In the genomic region with DNA sequence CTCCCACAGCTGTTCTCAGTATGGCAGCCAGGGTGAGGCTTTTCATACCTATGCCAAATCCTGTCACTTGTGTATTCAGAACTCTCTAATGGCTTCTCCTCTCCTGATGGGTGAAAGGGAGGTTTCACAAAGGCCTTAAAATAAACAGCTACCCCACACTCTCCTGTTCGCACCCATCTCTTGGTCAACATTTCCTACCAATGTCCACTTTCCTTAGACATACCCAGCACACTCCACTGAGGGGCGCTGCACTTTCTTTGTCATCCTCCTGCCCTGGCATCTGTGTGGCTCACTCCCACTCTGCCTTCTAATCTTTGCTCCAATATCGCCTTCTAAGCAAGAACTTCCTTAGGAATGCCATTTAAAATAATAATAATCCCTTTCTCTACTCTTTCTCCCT, we compare ENCODE assay signal across 21 cellular contexts.
DNase-seq lines count a peak whose midpoint lies in the region; ATAC-seq and TF ChIP-seq lines count a peak whose summit lies in the region.
"Had no signal": no experiment of that assay in that cellular context is flagged by ENCODE, and none has a peak within 500 bp of the region (broad histone marks: within the 10 kb centered on the region; RNA-seq: fewer than 3 reads in every experiment).

No MANE protein-coding gene starts in this region.

- 95% methylated on average over 3 of the region's 3 CpGs for WGBS in esophagus muscularis mucosa

- H3K27me3 ChIP-seq in Loucy (ENCODE audit: insufficient read depth, low read length, poor library complexity, severe bottlenecking) (no peaks in the 10 kb centered on the region), esophagus muscularis mucosa (no peaks in the 10 kb centered on the region)
- H3K27me3 ChIP-seq: tibial artery had no signal

- intact Hi-C loops in activated CD8-positive, alpha-beta T cell treated with anti-CD3 and anti-CD28 coated beads for 36 hours (cut with micrococcal nuclease) = no loop called here
- intact Hi-C loops in dendritic cell treated with granulocyte-macrophage colony-stimulating factor and Interleukin-4, amounts not matched to agents 40 ng/mL and 50 ng/mL, for 4 days (cut with micrococcal nuclease) = no loop called here
- intact Hi-C loops in esophagus muscularis mucosa (cut with DNase I) = no loop called here

- no peak overlapping the region for H2AFZ ChIP-seq in Loucy (ENCODE audit: low read length)

- H3K27me3 Mint-ChIP-seq in activated CD8-positive, alpha-beta T cell treated with anti-CD3 and anti-CD28 coated beads for 36 hours = no peaks in the 10 kb centered on the region
- no peaks in the 10 kb centered on the region for H3K27me3 Mint-ChIP-seq in activated CD8-positive, alpha-beta T cell treated with anti-CD3 and anti-CD28 coated beads, Interleukin-2, amount 10 ng/mL, durations not matched to agents 7 days and 5 days (ENCODE audit: low read depth)
- no peaks in the 10 kb centered on the region for H3K27me3 Mint-ChIP-seq in dendritic cell treated with granulocyte-macrophage colony-stimulating factor and Interleukin-4, amounts not matched to agents 40 ng/mL and 50 ng/mL, for 4 days
- H3K27me3 Mint-ChIP-seq in type B pancreatic cell = no peaks in the 10 kb centered on the region
- H3K27me3 Mint-ChIP-seq: activated naive CD4-positive, alpha-beta T cell treated with anti-CD3 and anti-CD28 coated beads, Interleukin-2, amount 50 U/mL, for 24 hours; activated T-cell treated with anti-CD3 and anti-CD28 coated beads, Interleukin-2, amount 50 U/mL, for 24 hours had no signal

- POLR2A ChIA-PET in activated CD8-positive, alpha-beta T cell treated with anti-CD3 and anti-CD28 coated beads for 36 hours (lab: Charles Lee) = no interaction called here
- POLR2A ChIA-PET in activated CD8-positive, alpha-beta T cell treated with anti-CD3 and anti-CD28 coated beads, Interleukin-2, amount 10 ng/mL, durations not matched to agents 7 days and 5 days (lab: Charles Lee) = interaction anchor here (0.9 kb wide), 1 partner anchor 12 kb away, joined by 3 read pairs; no protein-coding TSS in a partner anchor

- no peak overlapping the region for H3K4me3 Mint-ChIP-seq in activated CD8-positive, alpha-beta T cell treated with anti-CD3 and anti-CD28 coated beads for 36 hours
- no peak overlapping the region for H3K4me3 Mint-ChIP-seq in activated CD8-positive, alpha-beta T cell treated with anti-CD3 and anti-CD28 coated beads, Interleukin-2, amount 10 ng/mL, durations not matched to agents 7 days and 5 days
- no peak overlapping the region for H3K4me3 Mint-ChIP-seq in dendritic cell treated with granulocyte-macrophage colony-stimulating factor and Interleukin-4, amounts not matched to agents 40 ng/mL and 50 ng/mL, for 4 days
- no peak overlapping the region for H3K4me3 Mint-ChIP-seq in type B pancreatic cell
- H3K4me3 Mint-ChIP-seq: activated naive CD4-positive, alpha-beta T cell treated with anti-CD3 and anti-CD28 coated beads, Interleukin-2, amount 50 U/mL, for 24 hours; activated T-cell treated with anti-CD3 and anti-CD28 coated beads, Interleukin-2, amount 50 U/mL, for 24 hours; mesothelial cell of epicardium had no signal

- CTCF ChIA-PET in activated CD8-positive, alpha-beta T cell treated with anti-CD3 and anti-CD28 coated beads for 36 hours (lab: Charles Lee) = interaction anchor here (0.7 to 1.7 kb wide), 3 partner anchors 22 to 100 kb away, joined by 3 to 4 read pairs (median 3); no protein-coding TSS in a partner anchor
- CTCF ChIA-PET in activated CD8-positive, alpha-beta T cell treated with anti-CD3 and anti-CD28 coated beads, Interleukin-2, amount 10 ng/mL, durations not matched to agents 7 days and 5 days (lab: Charles Lee) = no interaction called here

- H3K4me1 Mint-ChIP-seq in activated CD8-positive, alpha-beta T cell treated with anti-CD3 and anti-CD28 coated beads for 36 hours (ENCODE audit: low read depth) = peaks cover 14% of the 10 kb centered on the region
- H3K4me1 Mint-ChIP-seq in activated CD8-positive, alpha-beta T cell treated with anti-CD3 and anti-CD28 coated beads, Interleukin-2, amount 10 ng/mL, durations not matched to agents 7 days and 5 days (ENCODE audit: low read depth) = peaks cover 19% of the 10 kb centered on the region
- peaks cover 7% of the 10 kb centered on the region for H3K4me1 Mint-ChIP-seq in dendritic cell treated with granulocyte-macrophage colony-stimulating factor and Interleukin-4, amounts not matched to agents 40 ng/mL and 50 ng/mL, for 4 days (ENCODE audit: low read depth)
- peaks cover 6% of the 10 kb centered on the region for H3K4me1 Mint-ChIP-seq in type B pancreatic cell (ENCODE audit: unreplicated experiment)

- TF ChIP-seq CTCF in activated CD8-positive, alpha-beta T cell treated with anti-CD3 and anti-CD28 coated beads for 36 hours (IDR thresholded peaks at IDR 0.05) = peak; percentile 24
- TF ChIP-seq CTCF in Loucy (conservative IDR thresholded peaks at IDR 0.05; ENCODE audit: low read length) (peak; percentile 57), type B pancreatic cell (conservative IDR thresholded peaks at IDR 0.05) (peak; percentile 25), esophagus muscularis mucosa (IDR thresholded peaks at IDR 0.05) (no peak)

- no peak overlapping the region for H3K4me3 ChIP-seq in Loucy (ENCODE audit: low read length, poor library complexity, severe bottlenecking)
- no peak overlapping the region for H3K4me3 ChIP-seq in esophagus muscularis mucosa
- H3K4me3 ChIP-seq: K562, tibial artery had no signal

- no peaks in the 10 kb centered on the region for H4K20me1 ChIP-seq in Loucy (ENCODE audit: insufficient read depth, low read length, poor library complexity, severe bottlenecking)

- no peaks in the 10 kb centered on the region for H3K79me2 ChIP-seq in Loucy (ENCODE audit: insufficient read depth, low read length)

- peaks cover 10% of the 10 kb centered on the region for H3K36me3 Mint-ChIP-seq in activated CD8-positive, alpha-beta T cell treated with anti-CD3 and anti-CD28 coated beads for 36 hours (ENCODE audit: low read depth)
- H3K36me3 Mint-ChIP-seq in activated CD8-positive, alpha-beta T cell treated with anti-CD3 and anti-CD28 coated beads, Interleukin-2, amount 10 ng/mL, durations not matched to agents 7 days and 5 days (ENCODE audit: low read depth) = peaks cover 15% of the 10 kb centered on the region
- H3K36me3 Mint-ChIP-seq in dendritic cell treated with granulocyte-macrophage colony-stimulating factor and Interleukin-4, amounts not matched to agents 40 ng/mL and 50 ng/mL, for 4 days (ENCODE audit: low read depth) = peaks cover 65% of the 10 kb centered on the region
- peaks cover 18% of the 10 kb centered on the region for H3K36me3 Mint-ChIP-seq in type B pancreatic cell

- peaks cover 8% of the 10 kb centered on the region for H3F3A ChIP-seq in Loucy (ENCODE audit: low read depth)

- H3K27ac ChIP-seq in esophagus muscularis mucosa (replicated peaks in 1 of 4) = no peak overlapping the region
- H3K27ac ChIP-seq: RWPE1, tibial artery had no signal

- ATAC-seq in activated CD8-positive, alpha-beta T cell treated with anti-CD3 and anti-CD28 coated beads for 36 hours = no peak
- ATAC-seq in activated CD8-positive, alpha-beta T cell treated with anti-CD3 and anti-CD28 coated beads, Interleukin-2, amount 10 ng/mL, durations not matched to agents 7 days and 5 days = no peak
- ATAC-seq: K562 had no signal

- H3K9me3 ChIP-seq in Loucy (ENCODE audit: insufficient read depth, low read depth, low read length) (no peaks in the 10 kb centered on the region), esophagus muscularis mucosa (no peaks in the 10 kb centered on the region)
- H3K9me3 ChIP-seq: tibial artery had no signal

- no peak overlapping the region for H3K4me2 ChIP-seq in Loucy (ENCODE audit: low read depth, low read length, poor library complexity, severe bottlenecking)

- no peaks in the 10 kb centered on the region for H3K9me2 ChIP-seq in Loucy (replicated peaks; ENCODE audit: low read depth, low read length)

- peaks cover 35% of the 10 kb centered on the region for H3K4me1 ChIP-seq in Loucy (ENCODE audit: insufficient read depth, low read length, poor library complexity, severe bottlenecking)
- H3K4me1 ChIP-seq in esophagus muscularis mucosa = no peaks in the 10 kb centered on the region

- H3K36me3 ChIP-seq in Loucy (ENCODE audit: insufficient read depth, low read length) = peaks cover 6% of the 10 kb centered on the region; the same call in 1 of the 2 replicates
- H3K36me3 ChIP-seq in esophagus muscularis mucosa = peaks cover 0 to 17% (median 5%) of the 10 kb centered on the region in 4 donors

- H3K9me3 Mint-ChIP-seq in activated CD8-positive, alpha-beta T cell treated with anti-CD3 and anti-CD28 coated beads for 36 hours = no peaks in the 10 kb centered on the region
- H3K9me3 Mint-ChIP-seq in activated CD8-positive, alpha-beta T cell treated with anti-CD3 and anti-CD28 coated beads, Interleukin-2, amount 10 ng/mL, durations not matched to agents 7 days and 5 days (ENCODE audit: insufficient read depth) = no peaks in the 10 kb centered on the region
- no peaks in the 10 kb centered on the region for H3K9me3 Mint-ChIP-seq in dendritic cell treated with granulocyte-macrophage colony-stimulating factor and Interleukin-4, amounts not matched to agents 40 ng/mL and 50 ng/mL, for 4 days
- peaks cover 6% of the 10 kb centered on the region for H3K9me3 Mint-ChIP-seq in type B pancreatic cell
- H3K9me3 Mint-ChIP-seq: activated naive CD4-positive, alpha-beta T cell treated with anti-CD3 and anti-CD28 coated beads, Interleukin-2, amount 50 U/mL, for 24 hours; activated T-cell treated with anti-CD3 and anti-CD28 coated beads, Interleukin-2, amount 50 U/mL, for 24 hours; mesothelial cell of epicardium had no signal

- H3K27ac Mint-ChIP-seq in activated CD8-positive, alpha-beta T cell treated with anti-CD3 and anti-CD28 coated beads for 36 hours = no peak overlapping the region
- no peak overlapping the region for H3K27ac Mint-ChIP-seq in activated CD8-positive, alpha-beta T cell treated with anti-CD3 and anti-CD28 coated beads, Interleukin-2, amount 10 ng/mL, durations not matched to agents 7 days and 5 days
- H3K27ac Mint-ChIP-seq in dendritic cell treated with granulocyte-macrophage colony-stimulating factor and Interleukin-4, amounts not matched to agents 40 ng/mL and 50 ng/mL, for 4 days = peak overlapping the region; percentile 16
- H3K27ac Mint-ChIP-seq in type B pancreatic cell = no peak overlapping the region
- H3K27ac Mint-ChIP-seq: activated naive CD4-positive, alpha-beta T cell treated with anti-CD3 and anti-CD28 coated beads, Interleukin-2, amount 50 U/mL, for 24 hours; activated T-cell treated with anti-CD3 and anti-CD28 coated beads, Interleukin-2, amount 50 U/mL, for 24 hours; mesothelial cell of epicardium had no signal

- no peak overlapping the region for H3K9ac ChIP-seq in Loucy (ENCODE audit: low read depth, low read length, poor library complexity, severe bottlenecking)

- no peak for TF ChIP-seq POLR2A in esophagus muscularis mucosa (IDR thresholded peaks at IDR 0.05; ENCODE audit: low read depth)

- TF ChIP-seq EP300 in esophagus muscularis mucosa (IDR thresholded peaks at IDR 0.05) = no peak

- DNase-seq in activated CD8-positive, alpha-beta T cell treated with anti-CD3 and anti-CD28 coated beads for 36 hours = no peak
- no peak for DNase-seq in activated CD8-positive, alpha-beta T cell treated with anti-CD3 and anti-CD28 coated beads, Interleukin-2, amount 10 ng/mL, durations not matched to agents 7 days and 5 days
- DNase-seq in type B pancreatic cell (ENCODE audit: extremely low spot score, unreplicated experiment) (no peak), esophagus muscularis mucosa (ENCODE audit: extremely low spot score) (no peak), NCI-H1694 treated with DMSO at 0.1 percent for 48 hours (lab: John Stamatoyannopoulos, UW) (no peak)
- DNase-seq in stimulated activated CD4-positive, alpha-beta T cell treated with anti-CD3 and anti-CD28 coated beads, Interleukin-2, amount 100 ng/mL, for 24 hours = no peak
- DNase-seq: activated CD4-positive, alpha-beta T cell treated with anti-CD3 and anti-CD28 coated beads, Interleukin-2, amount 50 U/mL, for 4 hours; activated T-cell treated with anti-CD3 and anti-CD28 coated beads, Interleukin-2, amount 50 U/mL, for 24 hours; hypothalamus; NCI-H1105; retina; stimulated activated CD4-positive, alpha-beta T cell treated with anti-CD3 and anti-CD28 coated beads, Interleukin-12 subunit alpha, Interleukin-12 subunit beta, amount 100 ng/mL, for 4 hours; stimulated activated naive CD4-positive, alpha-beta T cell; SW 1271; tibial artery had no signal

Comparison
In these comparisons a context has a peak if more than half of its experiments do, and no peak if none do; other contexts are left out.
1. CTCF ChIP-seq: peak in activated CD8-positive, alpha-beta T cell treated with anti-CD3 and anti-CD28 coated beads for 36 hours (single experiment), Loucy (single experiment) and type B pancreatic cell (single experiment); none in esophagus muscularis mucosa (0 of 3).